1 cellular context compared by ENCODE assay signal in the genomic region with DNA sequence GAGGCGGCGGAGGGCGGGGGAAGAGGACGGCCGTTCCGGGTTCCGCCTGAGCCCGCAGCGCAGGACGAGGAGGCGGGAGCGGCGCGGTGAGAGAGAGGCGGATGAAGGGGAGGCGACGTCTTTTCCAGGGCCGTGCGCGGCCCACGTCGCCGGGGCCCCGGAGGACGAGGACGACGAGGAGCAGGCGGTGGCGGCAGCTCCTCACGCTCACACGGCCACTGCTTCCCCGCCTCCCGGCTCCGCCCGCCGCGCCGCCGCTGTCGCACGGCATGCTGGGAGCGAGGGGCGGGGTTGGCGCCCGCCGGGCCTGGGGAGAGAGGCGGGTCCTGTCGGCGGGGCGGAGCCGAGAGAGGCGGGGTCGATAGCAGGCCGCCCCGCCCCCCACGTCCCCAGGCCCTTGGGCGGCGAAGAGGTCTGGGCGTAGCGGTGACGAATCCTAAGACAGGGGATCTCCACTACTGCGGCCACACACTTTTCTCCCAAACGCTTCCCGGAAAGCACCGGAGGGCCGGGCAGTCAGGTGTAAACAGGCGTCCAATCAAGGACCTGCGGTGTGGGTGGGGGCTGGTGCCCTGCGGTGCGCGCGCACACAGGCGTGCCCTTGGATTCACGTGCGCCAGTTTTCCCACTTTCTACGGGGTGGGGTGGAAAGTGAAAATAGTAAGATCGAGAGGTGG.
TF ChIP-seq lines count a peak whose summit lies in the region.
"Not testable (repeated sequence)": the region's sequence is repeated elsewhere in the genome, so short reads cannot be mapped to it uniquely, and the experiment has no call there.

TSS of gene SMG1 (minus strand) at position 220 of the 677 bp plus-strand sequence. CDS start 367 bp downstream, outside the sequence.

TF ChIP-seq in HepG2, 621 proteins besides CTCF, POLR2A, EP300 and RAD21 (continued from another document and continues in another):
- TF ChIP-seq, protein P1, sequence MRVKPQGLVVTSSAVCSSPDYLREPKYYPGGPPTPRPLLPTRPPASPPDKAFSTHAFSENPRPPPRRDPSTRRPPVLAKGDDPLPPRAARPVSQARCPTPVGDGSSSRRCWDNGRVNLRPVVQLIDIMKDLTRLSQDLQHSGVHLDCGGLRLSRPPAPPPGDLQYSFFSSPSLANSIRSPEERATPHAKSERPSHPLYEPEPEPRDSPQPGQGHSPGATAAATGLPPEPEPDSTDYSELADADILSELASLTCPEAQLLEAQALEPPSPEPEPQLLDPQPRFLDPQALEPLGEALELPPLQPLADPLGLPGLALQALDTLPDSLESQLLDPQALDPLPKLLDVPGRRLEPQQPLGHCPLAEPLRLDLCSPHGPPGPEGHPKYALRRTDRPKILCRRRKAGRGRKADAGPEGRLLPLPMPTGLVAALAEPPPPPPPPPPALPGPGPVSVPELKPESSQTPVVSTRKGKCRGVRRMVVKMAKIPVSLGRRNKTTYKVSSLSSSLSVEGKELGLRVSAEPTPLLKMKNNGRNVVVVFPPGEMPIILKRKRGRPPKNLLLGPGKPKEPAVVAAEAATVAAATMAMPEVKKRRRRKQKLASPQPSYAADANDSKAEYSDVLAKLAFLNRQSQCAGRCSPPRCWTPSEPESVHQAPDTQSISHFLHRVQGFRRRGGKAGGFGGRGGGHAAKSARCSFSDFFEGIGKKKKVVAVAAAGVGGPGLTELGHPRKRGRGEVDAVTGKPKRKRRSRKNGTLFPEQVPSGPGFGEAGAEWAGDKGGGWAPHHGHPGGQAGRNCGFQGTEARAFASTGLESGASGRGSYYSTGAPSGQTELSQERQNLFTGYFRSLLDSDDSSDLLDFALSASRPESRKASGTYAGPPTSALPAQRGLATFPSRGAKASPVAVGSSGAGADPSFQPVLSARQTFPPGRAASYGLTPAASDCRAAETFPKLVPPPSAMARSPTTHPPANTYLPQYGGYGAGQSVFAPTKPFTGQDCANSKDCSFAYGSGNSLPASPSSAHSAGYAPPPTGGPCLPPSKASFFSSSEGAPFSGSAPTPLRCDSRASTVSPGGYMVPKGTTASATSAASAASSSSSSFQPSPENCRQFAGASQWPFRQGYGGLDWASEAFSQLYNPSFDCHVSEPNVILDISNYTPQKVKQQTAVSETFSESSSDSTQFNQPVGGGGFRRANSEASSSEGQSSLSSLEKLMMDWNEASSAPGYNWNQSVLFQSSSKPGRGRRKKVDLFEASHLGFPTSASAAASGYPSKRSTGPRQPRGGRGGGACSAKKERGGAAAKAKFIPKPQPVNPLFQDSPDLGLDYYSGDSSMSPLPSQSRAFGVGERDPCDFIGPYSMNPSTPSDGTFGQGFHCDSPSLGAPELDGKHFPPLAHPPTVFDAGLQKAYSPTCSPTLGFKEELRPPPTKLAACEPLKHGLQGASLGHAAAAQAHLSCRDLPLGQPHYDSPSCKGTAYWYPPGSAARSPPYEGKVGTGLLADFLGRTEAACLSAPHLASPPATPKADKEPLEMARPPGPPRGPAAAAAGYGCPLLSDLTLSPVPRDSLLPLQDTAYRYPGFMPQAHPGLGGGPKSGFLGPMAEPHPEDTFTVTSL (CRISPR knock-in tag; IDR thresholded peaks at IDR 0.05; ENCODE audit: borderline replicate concordance) = peak; percentile 84
- TF ChIP-seq ZNF564 (CRISPR knock-in tag; IDR thresholded peaks at IDR 0.05) (peak; percentile 89), TGIF2 (CRISPR knock-in tag; IDR thresholded peaks at IDR 0.05) (peak; percentile 92), GZF1 (CRISPR knock-in tag; IDR thresholded peaks at IDR 0.05) (peak; percentile 35; the same call in 1 of the 2 replicates), HDAC2 (CRISPR knock-in tag; IDR thresholded peaks at IDR 0.05) (peak; percentile 70; the same call in 1 of the 2 replicates), POGZ (CRISPR knock-in tag; IDR thresholded peaks at IDR 0.05) (peak; percentile 96), AGO1 (IDR thresholded peaks at IDR 0.05; ENCODE audit: low read depth, low read length, poor library complexity, severe bottlenecking) (peak; percentile 52), ZFY (CRISPR knock-in tag; IDR thresholded peaks at IDR 0.05) (peak; percentile 89), FOXA1 (CRISPR knock-in tag; IDR thresholded peaks at IDR 0.05) (peak; percentile 74), REPIN1 (CRISPR knock-in tag; IDR thresholded peaks at IDR 0.05; ENCODE audit: borderline replicate concordance, low read depth) (peak; percentile 99), ZNF768 (CRISPR knock-in tag; IDR thresholded peaks at IDR 0.05) (peak; percentile 36), ZFP37 (CRISPR knock-in tag; IDR thresholded peaks at IDR 0.05; ENCODE audit: borderline replicate concordance) (peak; percentile 50; the same call in 1 of the 2 replicates), KAT7 (CRISPR knock-in tag; IDR thresholded peaks at IDR 0.05; ENCODE audit: borderline replicate concordance) (0 out of 2 replicates have a peak, but pooled peaks have one; percentile 37), HDAC1 (CRISPR knock-in tag; IDR thresholded peaks at IDR 0.05) (peak; percentile 84), SP1 (CRISPR knock-in tag; IDR thresholded peaks at IDR 0.05) (peak; percentile 92), BORCS8-MEF2B (CRISPR knock-in tag; IDR thresholded peaks at IDR 0.05) (peak; percentile 97), ZNF503 (CRISPR knock-in tag; IDR thresholded peaks at IDR 0.05) (peak; percentile 34; the same call in 1 of the 2 replicates), E2F1 (CRISPR knock-in tag; IDR thresholded peaks at IDR 0.05) (peak; percentile 46; the same call in 1 of the 2 replicates), ZFP1 (CRISPR knock-in tag; IDR thresholded peaks at IDR 0.05) (peak; percentile 55; the same call in 1 of the 2 replicates), ZBTB44 (CRISPR knock-in tag; IDR thresholded peaks at IDR 0.05) (peak; percentile 61; the same call in 1 of the 2 replicates), JUN (CRISPR knock-in tag; IDR thresholded peaks at IDR 0.05) (peak; percentile 20), ZNF292 (CRISPR knock-in tag; IDR thresholded peaks at IDR 0.05; ENCODE audit: borderline replicate concordance, low read depth) (peak; percentile 14; the same call in 1 of the 2 replicates), NPAS2 (CRISPR knock-in tag; IDR thresholded peaks at IDR 0.05; ENCODE audit: borderline replicate concordance) (peak; percentile 89; the same call in 1 of the 2 replicates), KDM5B (CRISPR knock-in tag; IDR thresholded peaks at IDR 0.05; ENCODE audit: borderline replicate concordance) (peak; percentile 97), POLR2AphosphoS2 (IDR thresholded peaks at IDR 0.05; ENCODE audit: low read depth, low read length) (peak; percentile 33; the same call in 1 of the 2 replicates), ZNF543 (CRISPR knock-in tag; IDR thresholded peaks at IDR 0.05) (peak; percentile 57; the same call in 1 of the 2 replicates), SRSF1 (optimal IDR thresholded peaks at IDR 0.05; ENCODE audit: low read depth, low read length) (peak; percentile 49), PITX1 (CRISPR knock-in tag; IDR thresholded peaks at IDR 0.05) (peak; percentile 59), KDM4B (CRISPR knock-in tag; IDR thresholded peaks at IDR 0.05) (peak; percentile 60; the same call in 1 of the 2 replicates), ZNF792 (CRISPR knock-in tag; IDR thresholded peaks at IDR 0.05) (peak; percentile 19; the same call in 1 of the 2 replicates), ARNT2 (CRISPR knock-in tag; IDR thresholded peaks at IDR 0.05; ENCODE audit: low read depth) (peak; percentile 95), PBX3 (CRISPR knock-in tag; IDR thresholded peaks at IDR 0.05; ENCODE audit: borderline replicate concordance) (0 out of 2 replicates have a peak, but pooled peaks have one; percentile 20), ZNF670 (CRISPR knock-in tag; IDR thresholded peaks at IDR 0.05; ENCODE audit: borderline replicate concordance) (peak; percentile 98), ZNF317 (CRISPR knock-in tag; IDR thresholded peaks at IDR 0.05) (peak; percentile 92), KMT2B (CRISPR knock-in tag; IDR thresholded peaks at IDR 0.05) (peak; percentile 91), ZSCAN25 (CRISPR knock-in tag; IDR thresholded peaks at IDR 0.05) (0 out of 2 replicates have a peak, but pooled peaks have one; percentile 6)
- not testable (repeated sequence) for TF ChIP-seq FOXA1, SP1 (IDR thresholded peaks at IDR 0.05)
- TF ChIP-seq, protein P2, sequence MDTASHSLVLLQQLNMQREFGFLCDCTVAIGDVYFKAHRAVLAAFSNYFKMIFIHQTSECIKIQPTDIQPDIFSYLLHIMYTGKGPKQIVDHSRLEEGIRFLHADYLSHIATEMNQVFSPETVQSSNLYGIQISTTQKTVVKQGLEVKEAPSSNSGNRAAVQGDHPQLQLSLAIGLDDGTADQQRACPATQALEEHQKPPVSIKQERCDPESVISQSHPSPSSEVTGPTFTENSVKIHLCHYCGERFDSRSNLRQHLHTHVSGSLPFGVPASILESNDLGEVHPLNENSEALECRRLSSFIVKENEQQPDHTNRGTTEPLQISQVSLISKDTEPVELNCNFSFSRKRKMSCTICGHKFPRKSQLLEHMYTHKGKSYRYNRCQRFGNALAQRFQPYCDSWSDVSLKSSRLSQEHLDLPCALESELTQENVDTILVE (CRISPR knock-in tag; IDR thresholded peaks at IDR 0.05) = peak; percentile 60; the same call in 1 of the 2 replicates
- TF ChIP-seq, protein P3, sequence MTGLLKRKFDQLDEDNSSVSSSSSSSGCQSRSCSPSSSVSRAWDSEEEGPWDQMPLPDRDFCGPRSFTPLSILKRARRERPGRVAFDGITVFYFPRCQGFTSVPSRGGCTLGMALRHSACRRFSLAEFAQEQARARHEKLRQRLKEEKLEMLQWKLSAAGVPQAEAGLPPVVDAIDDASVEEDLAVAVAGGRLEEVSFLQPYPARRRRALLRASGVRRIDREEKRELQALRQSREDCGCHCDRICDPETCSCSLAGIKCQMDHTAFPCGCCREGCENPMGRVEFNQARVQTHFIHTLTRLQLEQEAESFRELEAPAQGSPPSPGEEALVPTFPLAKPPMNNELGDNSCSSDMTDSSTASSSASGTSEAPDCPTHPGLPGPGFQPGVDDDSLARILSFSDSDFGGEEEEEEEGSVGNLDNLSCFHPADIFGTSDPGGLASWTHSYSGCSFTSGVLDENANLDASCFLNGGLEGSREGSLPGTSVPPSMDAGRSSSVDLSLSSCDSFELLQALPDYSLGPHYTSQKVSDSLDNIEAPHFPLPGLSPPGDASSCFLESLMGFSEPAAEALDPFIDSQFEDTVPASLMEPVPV (CRISPR knock-in tag; IDR thresholded peaks at IDR 0.05) = peak; percentile 98
